Comparison of ENCODE assay signal across 8 cellular contexts in genomic region chr15:65304393-65305143, GRCh38. TPM values are rescaled to one million over a fixed set of nuclear protein-coding genes. Genes with fewer than 3 reads are reported as not detected.
DNase-seq lines count a peak whose midpoint lies in the region; ATAC-seq and TF ChIP-seq lines count a peak whose summit lies in the region.

RNU5B-1 (plus strand) TSS chr15:65304677.

- H3K4me2 ChIP-seq in PC-9 = peak within 1 kb of the TSS; percentile 77

- H3K9me2 ChIP-seq in PC-9 (ENCODE audit: insufficient read depth) = no peaks in the 10 kb centered on the region

- no peaks in the 10 kb centered on the region for H3K79me2 ChIP-seq in PC-9 (ENCODE audit: low read depth)

- H3K4me1 ChIP-seq in PC-9 (replicated peaks; ENCODE audit: insufficient read depth) = peaks cover 9% of the 10 kb centered on the region; the same call in 1 of the 2 replicates

- H3K36me3 Mint-ChIP-seq in IgD-negative memory B cell (no peaks in the 10 kb centered on the region), naive B cell (no peaks in the 10 kb centered on the region)
- H3K36me3 Mint-ChIP-seq in stimulated activated naive B cell treated with anti-CD40 and anti-IgM and Interleukin-4, amounts not matched to agents 10 μg/mL and 1 μg/mL and 100 μg/mL, for 72 hours = peaks cover 0 to 5% of the 10 kb centered on the region in 2 donors

- ATAC-seq in GM21528 (IDR thresholded peaks at IDR 0.05; ENCODE audit: low FRiP score, unreplicated experiment) = peak; percentile 62
- peak; percentile 80 to 81 for ATAC-seq in naive B cell (ENCODE audit: low read depth in 2 of 2)
- ATAC-seq in stimulated activated naive B cell treated with anti-CD40 and anti-IgM and Interleukin-4, amounts not matched to agents 10 μg/mL and 1 μg/mL and 100 μg/mL, for 72 hours (replicated peaks) = peak; percentile 80 to 84

- DNase-seq in DMS79 (lab: John Stamatoyannopoulos, UW) = peak; percentile 87
- DNase-seq in PC-9 = peak; percentile 85 to 96
- peak; percentile 92 to 94 for DNase-seq in activated T-cell treated with anti-CD3 and anti-CD28 coated beads, Interleukin-2, amount 50 U/mL, for 48 hours
- peak; percentile 97 for DNase-seq in fibroblast of gingiva (ENCODE audit: low read depth)
- peak; percentile 87 for DNase-seq in naive B cell
- peak; percentile 95 for DNase-seq in stimulated activated naive B cell treated with anti-CD40 and anti-IgM and Interleukin-4, amounts not matched to agents 10 μg/mL and 1 μg/mL and 100 μg/mL, for 72 hours

- H3K9me3 Mint-ChIP-seq in IgD-negative memory B cell (no peaks in the 10 kb centered on the region), naive B cell (peaks cover 0 to 4% (median 0%) of the 10 kb centered on the region in 7 donors)
- H3K9me3 Mint-ChIP-seq in stimulated activated naive B cell treated with anti-CD40 and anti-IgM and Interleukin-4, amounts not matched to agents 10 μg/mL and 1 μg/mL and 100 μg/mL, for 72 hours = no peaks in the 10 kb centered on the region

- H3K27ac Mint-ChIP-seq in IgD-negative memory B cell (peak within 1 kb of the TSS; percentile 99 to 100 (median 100)), naive B cell (peak within 1 kb of the TSS; percentile 98 to 100 (median 100))
- H3K27ac Mint-ChIP-seq in stimulated activated naive B cell treated with anti-CD40 and anti-IgM and Interleukin-4, amounts not matched to agents 10 μg/mL and 1 μg/mL and 100 μg/mL, for 72 hours = peak within 1 kb of the TSS; percentile 100

- intact Hi-C loops in PC-9 (cut with micrococcal nuclease; ENCODE audit: unreplicated experiment) = loop anchor here (1.0 to 2.0 kb wide), 4 partner anchors 8 to 272 kb away; partner anchors contain the start of genes CLPX and RNU5A-1

- CTCF ChIA-PET in PC-9 (lab: Charles Lee) = interaction anchor here (1.5 kb wide), 1 partner anchor 14 kb away, joined by 7 read pairs; no protein-coding TSS in a partner anchor

- no peaks in the 10 kb centered on the region for H4K20me1 ChIP-seq in PC-9 (ENCODE audit: insufficient read depth)

- H3K27ac ChIP-seq in PC-9 = peak within 1 kb of the TSS; percentile 95

- H3K36me3 ChIP-seq in PC-9 (ENCODE audit: low read depth) = no peaks in the 10 kb centered on the region

- H3K4me1 Mint-ChIP-seq in IgD-negative memory B cell = peaks cover 14 to 21% (median 21%) of the 10 kb centered on the region in 3 donors
- peaks cover 14 to 16% (median 15%) of the 10 kb centered on the region in 3 donors for H3K4me1 Mint-ChIP-seq in naive B cell
- peaks cover 7 to 21% of the 10 kb centered on the region in 2 donors for H3K4me1 Mint-ChIP-seq in stimulated activated naive B cell treated with anti-CD40 and anti-IgM and Interleukin-4, amounts not matched to agents 10 μg/mL and 1 μg/mL and 100 μg/mL, for 72 hours

- no peaks in the 10 kb centered on the region for H3K27me3 Mint-ChIP-seq in IgD-negative memory B cell
- H3K27me3 Mint-ChIP-seq in naive B cell = no peaks in the 10 kb centered on the region
- H3K27me3 Mint-ChIP-seq in stimulated activated naive B cell treated with anti-CD40 and anti-IgM and Interleukin-4, amounts not matched to agents 10 μg/mL and 1 μg/mL and 100 μg/mL, for 72 hours = no peaks in the 10 kb centered on the region

- BruUV-seq in PC-9 (replicated peaks; lab: Mats Ljungman, UMichigan) = TSS peak; percentile 99

- POLR2A ChIA-PET in PC-9 (lab: Charles Lee; ENCODE audit: unreplicated experiment) = interaction anchor here (0.5 to 1.7 kb wide), 24 partner anchors 10 to 1196 kb away, joined by 3 to 32 read pairs (median 7); partner anchors contain the start of genes CLPX, PARP16 and SLC51B

- peak within 1 kb of the TSS; percentile 57 for H3K4me3 ChIP-seq in PC-9

- H3F3A ChIP-seq in PC-9 (ENCODE audit: insufficient read depth, low read depth) = peaks cover 19% of the 10 kb centered on the region; the same call in 1 of the 2 replicates

- no peaks in the 10 kb centered on the region for H3K9me3 ChIP-seq in PC-9 (ENCODE audit: insufficient read depth, low read depth)

- TF ChIP-seq CTCF in PC-9 (conservative IDR thresholded peaks at IDR 0.05) = no peak; the same call in 1 of the 2 replicates

- H3K27me3 ChIP-seq in PC-9 (ENCODE audit: insufficient read depth, low read depth) = no peaks in the 10 kb centered on the region

- peak within 1 kb of the TSS; percentile 92 to 100 (median 98) for H3K4me3 Mint-ChIP-seq in IgD-negative memory B cell
- peak within 1 kb of the TSS; percentile 95 to 99 (median 98) for H3K4me3 Mint-ChIP-seq in naive B cell
- H3K4me3 Mint-ChIP-seq in stimulated activated naive B cell treated with anti-CD40 and anti-IgM and Interleukin-4, amounts not matched to agents 10 μg/mL and 1 μg/mL and 100 μg/mL, for 72 hours = peak within 1 kb of the TSS; percentile 92 to 94

- H2AFZ ChIP-seq in PC-9 = peak within 1 kb of the TSS; percentile 84

RNA-seq across cellular contexts. Expression of gene RNU5B-1, which starts in this region (rescaled TPM):
- polyA plus RNA-seq in IgD-negative memory B cell (not detected), naive B cell (ENCODE audit: low read depth in 6 of 6) (not detected)
- not detected in 2 replicates for total RNA-seq in PC-9 (2021)

Comparison
In these comparisons a context has a peak if more than half of its experiments do, and no peak if none do; other contexts are left out.
1. Peak in every context shown above with its lines: DNase-seq, ATAC-seq, H3K4me3 ChIP-seq and H3K27ac ChIP-seq.
2. Peak in DNase-seq, H3K4me3 ChIP-seq, H3K27ac ChIP-seq and H3K4me2 ChIP-seq in PC-9; RNA of the gene not detected or under 1 TPM.
3. Peak in DNase-seq and ATAC-seq in naive B cell; RNA of the gene not detected or under 1 TPM.